In genomic region chr15:63783441-63783840, GRCh38 we compare ENCODE assay signal across 22 cellular contexts.
"Had no signal": no experiment of that assay in that cellular context is flagged by ENCODE, and none has a peak within 500 bp of the region (broad histone marks: within the 10 kb centered on the region; RNA-seq: fewer than 3 reads in every experiment).

No MANE protein-coding gene starts in this region.

- H3K27me3 Mint-ChIP-seq: IgD-negative memory B cell had no signal

- DNase-seq: Kasumi-1; MM.1S; NCI-H1092 treated with DMSO at 0.1 percent for 48 hours; NCI-H1436; NCI-H187; NCI-H2029; NCI-H2081 treated with DMSO at 0.1 percent for 48 hours; NCI-H2171; NCI-H226; NCI-H446; NCI-H510A; NCI-H524 treated with DMSO at 0.1 percent for 48 hours; NCI-H69; NCI-H774; NK-92 treated with Interleukin-12 subunit alpha and Interleukin-12 subunit beta, amount 100 ng/mL, for 24 hours; PC-3; SHP77; SK-N-SH; SW 1271 had no signal

- H3K4me3 Mint-ChIP-seq: IgD-negative memory B cell had no signal

- H3K9me3 Mint-ChIP-seq: IgD-negative memory B cell had no signal

- H3K9me3 ChIP-seq: SK-N-SH had no signal

- ATAC-seq: K562, Panc1, PC-3 had no signal

- H3K4me3 ChIP-seq: K562 had no signal
